ENCODE assay signal across 31 cellular contexts in the genomic region with DNA sequence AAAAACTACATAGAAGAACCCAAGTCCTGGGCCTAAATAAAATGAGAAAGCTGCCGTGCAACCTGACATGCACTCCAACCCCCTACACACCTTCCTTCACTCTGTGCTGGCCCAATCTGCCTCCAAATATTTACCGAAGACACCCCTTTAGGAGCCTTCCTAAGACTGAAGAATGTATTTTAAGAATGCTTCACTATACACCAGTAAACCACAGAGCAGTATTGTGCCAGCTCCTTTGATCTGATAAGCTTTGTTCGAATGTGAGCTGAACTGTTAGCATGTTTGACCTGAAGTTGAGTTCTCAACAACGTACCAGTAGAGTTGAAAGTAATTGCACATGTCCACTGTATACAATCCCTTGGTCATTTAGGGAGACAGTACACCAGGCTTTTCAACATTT.
DNase-seq lines count a peak whose midpoint lies in the region; ATAC-seq, FAIRE-seq and TF ChIP-seq lines count a peak whose summit lies in the region.
"Had no signal": no experiment of that assay in that cellular context is flagged by ENCODE, and none has a peak within 500 bp of the region (broad histone marks: within the 10 kb centered on the region; RNA-seq: fewer than 3 reads in every experiment).

No MANE protein-coding gene starts in this region.

- ATAC-seq in Panc1 (peak; percentile 22; the same call in 1 of the 2 replicates), GM19328 (IDR thresholded peaks at IDR 0.05; ENCODE audit: unreplicated experiment) (no peak)

- H3K9me3 Mint-ChIP-seq in MCF 10A (ENCODE audit: unreplicated experiment): no peaks in the 10 kb centered on the region
- H3K9me3 Mint-ChIP-seq: activated naive CD8-positive, alpha-beta T cell treated with anti-CD3 and anti-CD28 coated beads, Interleukin-2, amount 10 ng/mL, durations not matched to agents 7 days and 5 days; brain; neural progenitor cell; T-helper 1 cell treated with Interleukin-12 subunit alpha and Interleukin-12 subunit beta and Interleukin-4 antibody, amounts not matched to agents 30 μg/mL and 1 μg/mL, for 36 hours had no signal

- POLR2A ChIA-PET in MCF 10A (lab: Yijun Ruan, JAX): no interaction called here
- POLR2A ChIA-PET in Panc1 (lab: Charles Lee): interaction anchor here (0.5 kb wide), 1 partner anchor 160 kb away, joined by 4 read pairs; no protein-coding TSS in a partner anchor
- POLR2A ChIA-PET in SK-N-SH (lab: Yijun Ruan, JAX): no interaction called here

- peak; percentile 14 for DNase-seq in mammary epithelial cell
- no peak for DNase-seq in MCF 10A (ENCODE audit: unreplicated experiment)
- DNase-seq in Panc1 (ENCODE audit: low read depth, low spot score): no peak
- DNase-seq in dorsolateral prefrontal cortex: no peak
- no peak for DNase-seq in urothelium cell line (ENCODE audit: low spot score)
- no peak for DNase-seq in NCI-H526 (lab: John Stamatoyannopoulos, UW)
- DNase-seq in SK-N-SH: no peak
- DNase-seq: activated CD4-positive, alpha-beta T cell treated with anti-CD3 and anti-CD28 coated beads for 4 hours; activated effector memory CD4-positive, alpha-beta T cell treated with Interleukin-2 at 50 U/mL for 16 hours; activated naive CD8-positive, alpha-beta T cell treated with anti-CD3 and anti-CD28 coated beads, Interleukin-2, amount 10 ng/mL, durations not matched to agents 7 days and 5 days; BE2C; GM23248; head of caudate nucleus; kidney; NCI-H1417; NCI-H2029 treated with DMSO at 0.1 percent for 48 hours; NCI-H526 treated with DMSO at 0.1 percent for 48 hours; stimulated activated CD4-positive, alpha-beta T cell treated with anti-CD3 and anti-CD28 coated beads, Interleukin-2, amount 100 ng/mL, for 24 hours; stomach had no signal

- TF ChIP-seq RAD21 in SK-N-SH (IDR thresholded peaks at IDR 0.05; ENCODE audit: low read length): no peak

- H3K27ac ChIP-seq in mammary epithelial cell (ENCODE audit: insufficient read depth, low read depth, low read length): no peak overlapping the region
- peak overlapping the region; percentile 77 for H3K27ac ChIP-seq in Panc1 (ENCODE audit: low read length)
- peak overlapping the region in 44 of 59 donors; percentile 0 to 89 (median 63) for H3K27ac ChIP-seq in dorsolateral prefrontal cortex
- no peak overlapping the region for H3K27ac ChIP-seq in SK-N-SH (ENCODE audit: low read depth in 2 of 2, low read length in 1 of 2)
- H3K27ac ChIP-seq: epithelial cell of prostate, GM23248, HL-60, neural progenitor cell, right atrium auricular region, RWPE1, tibial nerve had no signal

- WGBS in mammary epithelial cell (ENCODE audit: low coverage, missing lambda C conversion rate): 7% methylated on average over 4 of the region's 4 CpGs
- WGBS in SK-N-SH (ENCODE audit: low lambda C conversion rate): 52% methylated on average over 4 of the region's 4 CpGs

- H3K27me3 ChIP-seq in mammary epithelial cell (ENCODE audit: insufficient read depth, low read length): no peaks in the 10 kb centered on the region
- no peaks in the 10 kb centered on the region for H3K27me3 ChIP-seq in Panc1 (ENCODE audit: control insufficient read depth, insufficient read depth, low read length)
- H3K27me3 ChIP-seq in dorsolateral prefrontal cortex: no peaks in the 10 kb centered on the region
- H3K27me3 ChIP-seq in SK-N-SH (ENCODE audit: insufficient read depth): peaks cover 14% of the 10 kb centered on the region; the same call in 1 of the 2 replicates
- H3K27me3 ChIP-seq: BE2C, neural progenitor cell, right atrium auricular region, stomach, tibial nerve had no signal

- H2AFZ ChIP-seq in mammary epithelial cell (ENCODE audit: low read depth, low read length) (no peak overlapping the region), SK-N-SH (ENCODE audit: low read depth) (no peak overlapping the region)
- H2AFZ ChIP-seq: GM23248, neural progenitor cell had no signal

- CTCF ChIA-PET in mammary epithelial cell (lab: Charles Lee; ENCODE audit: low non-redundant PET): no interaction called here
- CTCF ChIA-PET in MCF 10A (lab: Yijun Ruan, JAX): interaction anchor here (0.6 to 3.4 kb wide), 5 partner anchors 9 to 297 kb away, joined by 3 to 16 read pairs (median 3); no protein-coding TSS in a partner anchor
- CTCF ChIA-PET in Panc1 (lab: Charles Lee): interaction anchor here (1.2 kb wide), 1 partner anchor 62 kb away, joined by 7 read pairs; no protein-coding TSS in a partner anchor
- CTCF ChIA-PET in SK-N-SH (lab: Yijun Ruan, JAX): no interaction called here

- peaks cover 6% of the 10 kb centered on the region for H3F3A ChIP-seq in SK-N-SH (replicated peaks; ENCODE audit: insufficient read depth)

- H3K9me2 ChIP-seq in SK-N-SH: no peaks in the 10 kb centered on the region

- peaks cover 8% of the 10 kb centered on the region for H3K4me1 Mint-ChIP-seq in MCF 10A (ENCODE audit: insufficient read depth, unreplicated experiment)

- H3K27me3 Mint-ChIP-seq in MCF 10A (ENCODE audit: insufficient read depth, unreplicated experiment): no peaks in the 10 kb centered on the region

- intact Hi-C loops in mammary epithelial cell (cut with micrococcal nuclease): no loop called here
- intact Hi-C loops in MCF 10A (cut with micrococcal nuclease): no loop called here
- intact Hi-C loops in Panc1 (cut with micrococcal nuclease; ENCODE audit: unreplicated experiment): loop anchor here (5.0 kb wide), 1 partner anchor 63 kb away; no protein-coding TSS in a partner anchor
- intact Hi-C loops in dorsolateral prefrontal cortex (cut with DNase I): loop anchor here (10.0 kb wide), 2 partner anchors 156 to 286 kb away; no protein-coding TSS in a partner anchor

- H4K20me1 ChIP-seq in mammary epithelial cell (ENCODE audit: insufficient read depth, low read length) (no peaks in the 10 kb centered on the region), SK-N-SH (ENCODE audit: insufficient read depth) (no peaks in the 10 kb centered on the region)

- H3K79me2 ChIP-seq in mammary epithelial cell (ENCODE audit: insufficient read depth, low read length) (no peaks in the 10 kb centered on the region), SK-N-SH (ENCODE audit: insufficient read depth) (no peaks in the 10 kb centered on the region)

- peaks cover 6% of the 10 kb centered on the region for H3K4me1 ChIP-seq in mammary epithelial cell (ENCODE audit: insufficient read depth, low read length)
- H3K4me1 ChIP-seq in Panc1 (ENCODE audit: control insufficient read depth, insufficient read depth, low read length): peaks cover 47% of the 10 kb centered on the region
- H3K4me1 ChIP-seq in SK-N-SH (ENCODE audit: control insufficient read depth in 1 of 2, insufficient read depth in 2 of 2, low read depth in 1 of 2, low read length in 1 of 2): peaks cover 5 to 11% of the 10 kb centered on the region in 2 experiments; a peak in 2 of 4 replicates
- H3K4me1 ChIP-seq: BE2C had no signal

- H3K4me3 ChIP-seq in mammary epithelial cell (replicated peaks in 1 of 3; ENCODE audit: insufficient read depth in 1 of 3, low read depth in 2 of 3, low read length in 3 of 3) (no peak overlapping the region), Panc1 (ENCODE audit: low read depth in 2 of 2, low read length in 2 of 2) (no peak overlapping the region), dorsolateral prefrontal cortex (peak overlapping the region in 1 of 59 donors; percentile 2), SK-N-SH (ENCODE audit: low read depth in 2 of 2, low read length in 1 of 2) (no peak overlapping the region)
- H3K4me3 ChIP-seq: GM23248, lung, neural progenitor cell, right atrium auricular region, stomach, tibial nerve had no signal

- no peak overlapping the region for H3K4me3 Mint-ChIP-seq in MCF 10A (ENCODE audit: unreplicated experiment)
- H3K4me3 Mint-ChIP-seq: activated naive CD8-positive, alpha-beta T cell treated with anti-CD3 and anti-CD28 coated beads, Interleukin-2, amount 10 ng/mL, durations not matched to agents 7 days and 5 days; brain; neural progenitor cell; T-helper 1 cell treated with Interleukin-12 subunit alpha and Interleukin-12 subunit beta and Interleukin-4 antibody, amounts not matched to agents 30 μg/mL and 1 μg/mL, for 36 hours had no signal

- FAIRE-seq in urothelium cell line (lab: Jason Lieb, UNC): peak; percentile 92
- FAIRE-seq: A204.1, GM18507, kidney had no signal

- no peak for TF ChIP-seq EP300 in SK-N-SH (IDR thresholded peaks at IDR 0.05; ENCODE audit: borderline replicate concordance in 1 of 2, low read depth in 1 of 2, low read length in 1 of 2)

- H3K27ac Mint-ChIP-seq in MCF 10A (ENCODE audit: low read depth, unreplicated experiment): no peak overlapping the region
- H3K27ac Mint-ChIP-seq: activated naive CD8-positive, alpha-beta T cell treated with anti-CD3 and anti-CD28 coated beads, Interleukin-2, amount 10 ng/mL, durations not matched to agents 7 days and 5 days; neural progenitor cell; T-helper 1 cell treated with Interleukin-12 subunit alpha and Interleukin-12 subunit beta and Interleukin-4 antibody, amounts not matched to agents 30 μg/mL and 1 μg/mL, for 36 hours had no signal

- dilution Hi-C loops in mammary epithelial cell (cut with HindIII; ENCODE audit: low sequenced_read_pairs): loop anchor here (5.0 kb wide), 2 partner anchors 148 to 293 kb away; no protein-coding TSS in a partner anchor

- H3K4me2 ChIP-seq in mammary epithelial cell (ENCODE audit: insufficient read depth, low read depth, low read length): no peak overlapping the region
- no peak overlapping the region for H3K4me2 ChIP-seq in SK-N-SH
- H3K4me2 ChIP-seq: neural progenitor cell had no signal

- H3K9me3 ChIP-seq in mammary epithelial cell (replicated peaks; ENCODE audit: insufficient read depth, low read length) (no peaks in the 10 kb centered on the region), Panc1 (ENCODE audit: control insufficient read depth, insufficient read depth, low read depth, low read length) (no peaks in the 10 kb centered on the region), SK-N-SH (no peaks in the 10 kb centered on the region)
- H3K9me3 ChIP-seq: BE2C, right atrium auricular region, stomach, tibial nerve had no signal

- no peaks in the 10 kb centered on the region for H3K36me3 Mint-ChIP-seq in MCF 10A (ENCODE audit: insufficient read depth, unreplicated experiment)
- H3K36me3 Mint-ChIP-seq: activated naive CD8-positive, alpha-beta T cell treated with anti-CD3 and anti-CD28 coated beads, Interleukin-2, amount 10 ng/mL, durations not matched to agents 7 days and 5 days had no signal

- TF ChIP-seq CTCF in mammary epithelial cell (conservative IDR thresholded peaks at IDR 0.05 in 1 of 2, IDR thresholded peaks at IDR 0.05 in 1 of 2; ENCODE audit: extremely low read depth in 1 of 2, insufficient read depth in 1 of 2, low read depth in 1 of 2, low read length in 2 of 2): no peak
- TF ChIP-seq CTCF in MCF 10A (IDR thresholded peaks at IDR 0.05; ENCODE audit: unreplicated experiment): no peak
- TF ChIP-seq CTCF in Panc1 (IDR thresholded peaks at IDR 0.05): no peak
- TF ChIP-seq CTCF in dorsolateral prefrontal cortex (IDR thresholded peaks at IDR 0.05 in 54 of 56, conservative IDR thresholded peaks at IDR 0.05 in 2 of 56; ENCODE audit: low read depth in 1 of 56, partially characterized antibody in 56 of 56): no peak
- TF ChIP-seq CTCF in SK-N-SH (IDR thresholded peaks at IDR 0.05): no peak

- BruUV-seq in mammary epithelial cell (replicated peaks; lab: Mats Ljungman, UMichigan): no TSS peak
- no TSS peak for BruUV-seq in MCF 10A (replicated peaks; lab: Mats Ljungman, UMichigan)
- no TSS peak for BruUV-seq in Panc1 (replicated peaks; lab: Mats Ljungman, UMichigan)

- no peaks in the 10 kb centered on the region for H3K36me3 ChIP-seq in mammary epithelial cell (ENCODE audit: insufficient read depth, low read length)
- H3K36me3 ChIP-seq in Panc1 (ENCODE audit: control insufficient read depth, insufficient read depth, low read length): no peaks in the 10 kb centered on the region
- H3K36me3 ChIP-seq in SK-N-SH (replicated peaks in 1 of 2; ENCODE audit: control insufficient read depth in 1 of 2, insufficient read depth in 2 of 2, low read length in 1 of 2): no peaks in the 10 kb centered on the region
- H3K36me3 ChIP-seq: BE2C, neural progenitor cell, right atrium auricular region, stomach, tibial nerve had no signal

- H3K9ac ChIP-seq in mammary epithelial cell (ENCODE audit: insufficient read depth, low read length): no peak overlapping the region
- H3K9ac ChIP-seq in SK-N-SH: no peak overlapping the region
- H3K9ac ChIP-seq: GM23248, neural progenitor cell had no signal

- in situ Hi-C loops in mammary epithelial cell (cut with MboI; ENCODE audit: low sequenced_read_pairs in 2 of 2): loop anchor here (10.0 to 25.0 kb wide), 3 partner anchors 166 to 296 kb away; no protein-coding TSS in a partner anchor
- in situ Hi-C loops in Panc1 (cut with HindIII; ENCODE audit: low pct_unique_long_range_greater_than_20kb, low sequenced_read_pairs): no loop called here

Comparison
In these comparisons a context has a peak if more than half of its experiments do, and no peak if none do; other contexts are left out.
1. CTCF ChIA-PET loops: an anchor here in MCF 10A (0.6 to 3.4 kb wide) and Panc1 (1.2 kb wide); none called in mammary epithelial cell and SK-N-SH.
2. H3K27ac ChIP-seq: peak in Panc1 (single experiment) and dorsolateral prefrontal cortex (44 of 59); none in mammary epithelial cell (single experiment) and SK-N-SH (0 of 2).
3. intact Hi-C loops: an anchor here in Panc1 (5.0 kb wide) and dorsolateral prefrontal cortex (10.0 kb wide); none called in mammary epithelial cell and MCF 10A.